Comparison of ENCODE assay signal across 1 cellular context in genomic region chr16:75559002-75559401, GRCh38.
TF ChIP-seq lines count a peak whose summit lies in the region.

No MANE protein-coding gene starts in this region.

TF ChIP-seq in K562, 482 proteins besides CTCF, POLR2A, EP300 and RAD21 (continues in another document):
- TF ChIP-seq KLF6 (CRISPR knock-in tag; IDR thresholded peaks at IDR 0.05; ENCODE audit: borderline replicate concordance), result 0 out of 2 replicates have a peak, but pooled peaks have one; percentile 55
- TF ChIP-seq YY1 (IDR thresholded peaks at IDR 0.05; ENCODE audit: borderline replicate concordance in 1 of 3, control insufficient read depth in 1 of 3, extremely low read depth in 1 of 3, insufficient read depth in 3 of 3, insufficient read length in 1 of 3, insufficient replicate concordance in 2 of 3, low read depth in 1 of 3, low read length in 2 of 3), result no peak
- TF ChIP-seq STAT5B (CRISPR knock-in tag; IDR thresholded peaks at IDR 0.05), result no peak
- 0 out of 2 replicates have a peak, but pooled peaks have one; percentile 23 for TF ChIP-seq ZNF644 (tag; IDR thresholded peaks at IDR 0.05; ENCODE audit: low read depth)
- no peak for TF ChIP-seq ZNF324 (CRISPR knock-in tag; IDR thresholded peaks at IDR 0.05)
- no peak for TF ChIP-seq GMEB1 (CRISPR knock-in tag; IDR thresholded peaks at IDR 0.05)
- TF ChIP-seq EP400 (IDR thresholded peaks at IDR 0.05), result no peak
- no peak for TF ChIP-seq E2F3 (CRISPR knock-in tag; IDR thresholded peaks at IDR 0.05)
- TF ChIP-seq ARHGAP35 (IDR thresholded peaks at IDR 0.05; ENCODE audit: partially characterized antibody), result no peak
- TF ChIP-seq ZNF431 (CRISPR knock-in tag; IDR thresholded peaks at IDR 0.05), result no peak
- no peak for TF ChIP-seq C11orf30 (IDR thresholded peaks at IDR 0.05; ENCODE audit: low read depth)
- TF ChIP-seq DMBX1 (CRISPR knock-in tag; IDR thresholded peaks at IDR 0.05; ENCODE audit: borderline replicate concordance), result no peak; the same call in 1 of the 2 replicates
- TF ChIP-seq LARP7 (IDR thresholded peaks at IDR 0.05), result no peak
- TF ChIP-seq NR2C1 (IDR thresholded peaks at IDR 0.05), result no peak
- TF ChIP-seq NR2C1 (tag; IDR thresholded peaks at IDR 0.05), result peak; percentile 55; the same call in 1 of the 2 replicates
- no peak for TF ChIP-seq ZFP1 (CRISPR knock-in tag; IDR thresholded peaks at IDR 0.05)
- TF ChIP-seq FOXA3 (CRISPR knock-in tag; conservative IDR thresholded peaks at IDR 0.05 in 1 of 2, IDR thresholded peaks at IDR 0.05 in 1 of 2), result no peak
- 0 out of 4 replicates have a peak, but pooled peaks of 1 of the 2 experiments have one; percentile 32 for TF ChIP-seq ZNF639 (CRISPR knock-in tag; conservative IDR thresholded peaks at IDR 0.05 in 1 of 2, IDR thresholded peaks at IDR 0.05 in 1 of 2)
- TF ChIP-seq BHLHE40 (IDR thresholded peaks at IDR 0.05; ENCODE audit: low read length), result no peak
- TF ChIP-seq ARID1B (IDR thresholded peaks at IDR 0.05), result no peak
- no peak for TF ChIP-seq RBFOX2 (IDR thresholded peaks at IDR 0.05; ENCODE audit: low read depth, low read length)
- no peak for TF ChIP-seq MEF2A (IDR thresholded peaks at IDR 0.05; ENCODE audit: control insufficient read depth, low read depth, low read length)
- TF ChIP-seq LCOR (CRISPR knock-in tag; IDR thresholded peaks at IDR 0.05), result no peak
- peak; percentile 52; the same call in 1 of the 2 replicates for TF ChIP-seq CREB3 (tag; conservative IDR thresholded peaks at IDR 0.05; ENCODE audit: low read depth)
- TF ChIP-seq MED1 (CRISPR knock-in tag; IDR thresholded peaks at IDR 0.05; ENCODE audit: borderline replicate concordance), result no peak
- 0 out of 2 replicates have a peak, but pooled peaks have one; percentile 51 for TF ChIP-seq ZNF449 (CRISPR knock-in tag; IDR thresholded peaks at IDR 0.05)
- TF ChIP-seq BRD9 (IDR thresholded peaks at IDR 0.05; ENCODE audit: low read depth, partially characterized antibody), result no peak
- 0 out of 2 replicates have a peak, but pooled peaks have one; percentile 35 for TF ChIP-seq ZBTB9 (CRISPR knock-in tag; IDR thresholded peaks at IDR 0.05)
- no peak for TF ChIP-seq TRIM28 (IDR thresholded peaks at IDR 0.05)
- TF ChIP-seq SP1 (CRISPR knock-in tag; IDR thresholded peaks at IDR 0.05), result no peak
- TF ChIP-seq CREM (IDR thresholded peaks at IDR 0.05; ENCODE audit: low read depth), result no peak
- TF ChIP-seq ATF7 (IDR thresholded peaks at IDR 0.05), result no peak
- TF ChIP-seq ZNF592 (IDR thresholded peaks at IDR 0.05), result peak; percentile 86
- no peak for TF ChIP-seq DIDO1 (tag; IDR thresholded peaks at IDR 0.05; ENCODE audit: low read depth)
- no peak for TF ChIP-seq ZBTB34 (CRISPR knock-in tag; IDR thresholded peaks at IDR 0.05)
- no peak for TF ChIP-seq ZBTB7A (IDR thresholded peaks at IDR 0.05; ENCODE audit: borderline replicate concordance, control insufficient read depth, low read depth, low read length)
- TF ChIP-seq RERE (CRISPR knock-in tag; IDR thresholded peaks at IDR 0.05; ENCODE audit: borderline replicate concordance), result no peak
- no peak for TF ChIP-seq ZNF764 (CRISPR knock-in tag; IDR thresholded peaks at IDR 0.05; ENCODE audit: low read depth)
- no peak for TF ChIP-seq ARNT (IDR thresholded peaks at IDR 0.05)
- no peak for TF ChIP-seq MLX (CRISPR knock-in tag; conservative IDR thresholded peaks at IDR 0.05)
- TF ChIP-seq NR2C2 (CRISPR knock-in tag; IDR thresholded peaks at IDR 0.05), result no peak
- TF ChIP-seq NR2C2 (tag; IDR thresholded peaks at IDR 0.05), result no peak
- TF ChIP-seq ZNF140 (CRISPR knock-in tag; IDR thresholded peaks at IDR 0.05), result no peak
- TF ChIP-seq RFX1 (IDR thresholded peaks at IDR 0.05), result no peak
- TF ChIP-seq JUNB (CRISPR knock-in tag; conservative IDR thresholded peaks at IDR 0.05), result no peak
- TF ChIP-seq TCFL5 (CRISPR knock-in tag; conservative IDR thresholded peaks at IDR 0.05), result no peak
- no peak for TF ChIP-seq SRSF7 (optimal IDR thresholded peaks at IDR 0.05; ENCODE audit: low read depth, low read length)
- TF ChIP-seq ERF (CRISPR knock-in tag; IDR thresholded peaks at IDR 0.05), result no peak
